Comparison of ENCODE assay signal across 8 cellular contexts in the genomic region with DNA sequence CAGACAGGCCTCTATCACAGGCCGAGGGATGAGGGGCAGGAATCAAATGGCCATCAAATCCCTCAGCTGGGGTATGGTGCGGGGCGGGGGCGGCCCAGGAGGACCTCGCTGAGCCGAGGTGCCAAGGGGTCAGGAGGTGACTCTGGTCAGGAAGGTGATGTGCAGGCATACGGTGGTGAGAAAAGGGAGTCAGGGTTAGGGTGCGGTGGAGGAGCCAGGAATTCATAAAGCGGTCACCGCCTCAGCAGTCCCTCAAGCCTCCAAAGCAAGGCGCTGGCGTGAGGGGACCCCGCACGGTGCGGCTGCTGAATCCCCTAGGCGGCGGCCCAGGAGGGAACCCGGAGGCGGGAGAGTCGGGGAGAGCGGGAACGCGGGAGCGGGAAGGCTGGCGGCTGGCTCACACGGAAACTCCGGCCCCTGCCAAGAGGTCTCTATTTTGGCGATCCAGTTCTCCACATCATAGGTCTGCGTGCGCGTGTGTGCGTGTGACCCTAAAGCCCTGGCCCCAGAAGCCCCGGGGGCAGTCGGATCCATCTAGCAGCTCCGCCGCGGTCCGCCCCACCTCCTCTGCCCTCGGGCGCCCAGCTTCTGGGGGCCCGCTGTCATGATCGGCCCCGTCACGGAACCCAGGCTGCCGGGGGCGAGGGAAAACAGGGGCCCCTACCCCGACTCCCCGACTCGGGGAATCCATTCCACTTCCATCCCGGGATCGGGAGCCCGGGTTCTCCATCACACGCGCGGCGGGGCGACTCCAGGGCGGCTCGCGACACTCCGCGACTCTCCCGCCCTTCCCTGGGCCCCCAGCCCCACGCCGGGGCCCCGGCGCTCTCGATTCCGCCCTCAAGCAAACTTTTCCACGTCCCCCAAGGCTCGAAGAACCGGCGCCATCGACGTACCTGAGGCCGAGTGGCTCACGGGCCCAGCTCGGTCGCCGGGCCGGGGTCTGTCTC. TPM values are rescaled to one million over a fixed set of nuclear protein-coding genes. Genes with fewer than 3 reads are reported as not detected.
DNase-seq lines count a peak whose midpoint lies in the region; ATAC-seq and TF ChIP-seq lines count a peak whose summit lies in the region.

No MANE protein-coding gene starts in this region.

- TF ChIP-seq CTCF in brain microvascular endothelial cell (IDR thresholded peaks at IDR 0.05; ENCODE audit: low read depth, low read length, missing control alignments) (no peak), lung (IDR thresholded peaks at IDR 0.05; ENCODE audit: control extremely low read depth, extremely low read depth) (no peak)

- peaks cover 0 to 2% of the 10 kb centered on the region in 2 donors for H3K4me1 ChIP-seq in lung (ENCODE audit: control insufficient read depth in 2 of 2, insufficient read depth in 2 of 2, low read length in 2 of 2)
- H3K4me1 ChIP-seq in urinary bladder (ENCODE audit: insufficient read depth) = peaks cover 1% of the 10 kb centered on the region

- no peaks in the 10 kb centered on the region for H3K27me3 ChIP-seq in brain microvascular endothelial cell (replicated peaks)
- no peaks in the 10 kb centered on the region for H3K27me3 ChIP-seq in lung (ENCODE audit: control insufficient read depth, insufficient read depth)

- DNase-seq in activated T-cell treated with anti-CD3 and anti-CD28 coated beads, Interleukin-2, amount 50 U/mL, for 1 hour = peak; percentile 35
- DNase-seq in activated T-cell treated with anti-CD3 and anti-CD28 coated beads for 4 hours (no peak), M059J (ENCODE audit: low read depth) (peak; percentile 71), brain microvascular endothelial cell (no peak), lung (ENCODE audit: low spot score) (no peak), superior temporal gyrus (ENCODE audit: extremely low spot score) (no peak), MV-4-11 (lab: John Stamatoyannopoulos, UW) (no peak)

- in situ Hi-C loops in brain microvascular endothelial cell (cut with HindIII; ENCODE audit: low pct_ligation_motif_present, low sequenced_read_pairs) = no loop called here

- H3K4me3 ChIP-seq in brain microvascular endothelial cell (ENCODE audit: low read depth, low read length) = peak overlapping the region; percentile 63
- peak overlapping the region; percentile 27 for H3K4me3 ChIP-seq in lung
- peak overlapping the region; percentile 78 for H3K4me3 ChIP-seq in urinary bladder (ENCODE audit: low read depth, low read length)

- H3K9me3 ChIP-seq in lung (ENCODE audit: control insufficient read depth in 2 of 2, insufficient read depth in 1 of 2, low read length in 1 of 2) = peaks cover 0 to 4% of the 10 kb centered on the region in 2 donors

- WGBS in lung, 2 donors = 5 to 41% methylated on average over 21 to 81 of the region's 81 CpGs
- 2% methylated on average over 81 of the region's 81 CpGs for WGBS in urinary bladder

- H3K36me3 ChIP-seq in brain microvascular endothelial cell (replicated peaks) = no peaks in the 10 kb centered on the region
- H3K36me3 ChIP-seq in lung (ENCODE audit: control insufficient read depth in 2 of 2, insufficient read depth in 2 of 2, low read length in 2 of 2) = no peaks in the 10 kb centered on the region
- no peaks in the 10 kb centered on the region for H3K36me3 ChIP-seq in urinary bladder (ENCODE audit: insufficient read depth)

- no peak for ATAC-seq in lung (ENCODE audit: insufficient read depth, low FRiP score)

- H3K27ac ChIP-seq in brain microvascular endothelial cell (peak overlapping the region; percentile 91), lung (ENCODE audit: low read depth in 1 of 2, low read length in 1 of 2) (peak overlapping the region; percentile 79 to 86), urinary bladder (ENCODE audit: low read depth) (peak overlapping the region; percentile 90)

RNA-seq across cellular contexts. Expression of gene ELF4, which starts 0.6 kb away (rescaled TPM):
- total RNA-seq in M059J (2014; rRNA removed; shearing (Covaris generic)) = 39.9 and 58.7 TPM in 2 replicates
- 10 to 100 TPM; 12.6 to 20.2 TPM for total RNA-seq in lung
- 10 to 100 TPM in 1 of 2 donors, 1 to 10 TPM in 1; 5.9 to 24.5 TPM for polyA plus RNA-seq in lung
- 11.3 TPM for total RNA-seq in urinary bladder
- 13.7 TPM for polyA plus RNA-seq in urinary bladder

RNA-seq across cellular contexts. Expression of gene AIFM1, which starts 55.9 kb away (rescaled TPM):
- 39.0 and 69.2 TPM in 2 replicates for total RNA-seq in M059J (2014; rRNA removed; shearing (Covaris generic))
- total RNA-seq in lung (10 to 100 TPM; 14.4 to 35.8 TPM), urinary bladder (10.8 TPM)
- polyA plus RNA-seq in lung (10 to 100 TPM; 27.8 to 34.6 TPM), urinary bladder (26.2 TPM)

Comparison
In these comparisons a context has a peak if more than half of its experiments do, and no peak if none do; other contexts are left out.
1. DNase-seq: peak in activated T-cell treated with anti-CD3 and anti-CD28 coated beads, Interleukin-2, amount 50 U/mL, for 1 hour (single experiment) and M059J (single experiment); none in activated T-cell treated with anti-CD3 and anti-CD28 coated beads for 4 hours (single experiment), brain microvascular endothelial cell (single experiment), lung (single experiment), superior temporal gyrus (single experiment) and MV-4-11 (single experiment).
2. H3K4me3 ChIP-seq: peak in every context shown above with its lines; median percentile 78 in urinary bladder; 63 in brain microvascular endothelial cell; 27 in lung.
3. Peak in every context shown above with its lines, with median percentiles within 50 percentile points of each other: H3K27ac ChIP-seq.